In the genomic region with DNA sequence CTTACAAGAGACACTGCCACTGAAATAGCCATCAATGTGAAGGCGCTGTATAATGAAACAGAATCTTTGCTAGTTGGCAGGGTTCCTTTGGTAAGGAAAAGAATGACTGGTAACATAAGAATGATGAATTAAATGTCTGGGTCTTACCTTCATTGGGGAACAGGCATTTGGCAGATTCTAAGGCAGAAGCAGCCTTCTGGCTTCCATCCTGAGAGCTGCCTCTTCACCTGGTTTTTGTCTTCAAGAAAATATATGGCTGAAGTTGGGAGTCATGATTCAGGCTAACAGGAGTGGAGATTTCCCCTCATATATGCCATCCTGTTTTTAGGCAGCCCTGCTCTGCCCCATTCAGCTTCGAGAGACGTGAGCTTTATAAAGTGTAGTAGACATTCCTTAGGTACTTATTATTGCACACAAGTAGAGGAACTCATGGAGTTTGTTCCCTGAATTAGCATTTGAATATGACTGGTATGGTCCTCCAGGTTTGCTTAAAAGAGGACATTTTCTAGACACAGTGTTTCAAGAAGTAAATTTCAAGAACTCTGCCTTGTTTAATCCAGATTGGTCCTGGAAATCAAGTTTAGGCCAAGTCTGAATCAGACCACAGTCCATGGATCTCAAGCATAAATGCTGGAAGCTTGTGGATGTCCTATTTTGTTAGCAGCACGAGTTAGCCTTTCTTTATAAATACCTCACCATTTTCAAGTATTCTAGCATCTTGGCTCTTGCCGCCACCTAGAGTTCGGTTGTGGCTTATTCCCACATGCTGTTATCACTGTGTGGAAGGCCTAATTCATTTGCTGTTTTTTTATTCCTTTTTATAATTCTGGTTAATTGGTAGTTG, we compare ENCODE assay signal across 7 cellular contexts. TPM values are rescaled to one million over a fixed set of nuclear protein-coding genes. Genes with fewer than 3 reads are reported as not detected.
DNase-seq lines count a peak whose midpoint lies in the region; ATAC-seq and TF ChIP-seq lines count a peak whose summit lies in the region.

No MANE protein-coding gene starts in this region.

- RAD21 ChIA-PET in HCT116 (lab: Charles Lee; ENCODE audit: low non-redundant PET in 1 of 2, low total read pairs in 2 of 2, uncharacterized antibody in 2 of 2, unreplicated experiment in 2 of 2): no interaction called here

- H3K27ac ChIP-seq in HCT116 (ENCODE audit: low read depth, low read length): no peak overlapping the region
- no peak overlapping the region for H3K27ac ChIP-seq in SJSA1

- intact Hi-C loops in HCT116 (cut with micrococcal nuclease): loop anchor here (2.0 kb wide), 1 partner anchor 547 kb away; no protein-coding TSS in a partner anchor

- no peaks in the 10 kb centered on the region for H3K9me2 ChIP-seq in HCT116 (ENCODE audit: insufficient read depth)

- H3K9ac ChIP-seq in HCT116 (ENCODE audit: low read length): no peak overlapping the region

- H3K9me3 ChIP-seq in HCT116 (ENCODE audit: control insufficient read depth in 1 of 2, insufficient read depth in 1 of 2, low read depth in 1 of 2, low read length in 2 of 2): no peaks in the 10 kb centered on the region
- H3K9me3 ChIP-seq in SJSA1 (replicated peaks): no peaks in the 10 kb centered on the region

- BruUV-seq in HCT116 (replicated peaks; lab: Mats Ljungman, UMichigan): no TSS peak

- H3K4me3 ChIP-seq in HCT116 (replicated peaks in 1 of 2; ENCODE audit: low read depth in 1 of 2, low read length in 2 of 2) (no peak overlapping the region), SJSA1 (no peak overlapping the region)

- peak; percentile 56 for DNase-seq in DMS53 (lab: John Stamatoyannopoulos, UW)
- DNase-seq in HCT116 (ENCODE audit: low read depth, low spot score): peak; percentile 29
- peak; percentile 39 to 40 for DNase-seq in SJSA1 (ENCODE audit: low read depth in 1 of 2, low spot score in 2 of 2)
- peak; percentile 51 to 71 for DNase-seq in erythroblast (lab: John Stamatoyannopoulos, UW)
- peak; percentile 24 for DNase-seq in retina

- H3K4me2 ChIP-seq in HCT116 (ENCODE audit: low read length): no peak overlapping the region

- H3K36me3 ChIP-seq in HCT116 (ENCODE audit: control insufficient read depth in 1 of 2, insufficient read depth in 2 of 2, low read length in 2 of 2): no peaks in the 10 kb centered on the region
- peaks cover 41% of the 10 kb centered on the region for H3K36me3 ChIP-seq in SJSA1

- H3K4me1 ChIP-seq in HCT116 (ENCODE audit: control insufficient read depth in 1 of 2, insufficient read depth in 2 of 2, low read length in 2 of 2): peaks cover 0 to 9% of the 10 kb centered on the region in 2 experiments; a peak in 3 of 4 replicates
- H3K4me1 ChIP-seq in SJSA1 (replicated peaks): no peaks in the 10 kb centered on the region

- peak; percentile 68 for TF ChIP-seq RAD21 in HCT116 (IDR thresholded peaks at IDR 0.05; ENCODE audit: low read depth)

- POLR2A ChIA-PET in HCT116 (lab: Charles Lee): no interaction called here

- H2AFZ ChIP-seq in HCT116 (ENCODE audit: low read depth, low read length, poor library complexity, severe bottlenecking): no peak overlapping the region

- no peaks in the 10 kb centered on the region for H3K79me2 ChIP-seq in HCT116 (ENCODE audit: insufficient read depth, low read length)

- H3K27me3 ChIP-seq in HCT116 (ENCODE audit: insufficient read depth, low read length) (no peaks in the 10 kb centered on the region), SJSA1 (replicated peaks) (no peaks in the 10 kb centered on the region)

- no peaks in the 10 kb centered on the region for H4K20me1 ChIP-seq in HCT116 (ENCODE audit: insufficient read depth)

- CTCF ChIA-PET in HCT116 (lab: Charles Lee): no interaction called here

- peak; percentile 84 for ATAC-seq in HCT116
- no peak for ATAC-seq in HG03045 (IDR thresholded peaks at IDR 0.05; ENCODE audit: unreplicated experiment)
- no peak for ATAC-seq in GM21576 (IDR thresholded peaks at IDR 0.05; ENCODE audit: unreplicated experiment)

- no peak for TF ChIP-seq POLR2A in HCT116 (IDR thresholded peaks at IDR 0.05; ENCODE audit: borderline replicate concordance, extremely low read depth, insufficient read depth, insufficient read length)
- no peak for TF ChIP-seq POLR2A in erythroblast (IDR thresholded peaks at IDR 0.05; ENCODE audit: low read length)

- peak; percentile 33 to 73 (median 68); a peak in 5 of 6 replicates for TF ChIP-seq CTCF in HCT116 (IDR thresholded peaks at IDR 0.05 in 2 of 3, conservative IDR thresholded peaks at IDR 0.05 in 1 of 3; ENCODE audit: borderline replicate concordance in 1 of 3, insufficient read depth in 1 of 3, low read depth in 2 of 3, low read length in 2 of 3)

TF ChIP-seq in HCT116, 20 proteins besides CTCF, POLR2A, EP300 and RAD21:
- TF ChIP-seq SP1 (IDR thresholded peaks at IDR 0.05; ENCODE audit: low read depth) (no peak), EZH2 (IDR thresholded peaks at IDR 0.05) (no peak), YY1 (IDR thresholded peaks at IDR 0.05; ENCODE audit: extremely low read depth, insufficient replicate concordance, low read depth, low read length) (no peak), TCF7L2 (IDR thresholded peaks at IDR 0.05; ENCODE audit: borderline replicate concordance, extremely low read depth, insufficient read depth, insufficient read length) (no peak), ELF1 (IDR thresholded peaks at IDR 0.05; ENCODE audit: borderline replicate concordance, low read depth) (no peak), SIN3A (IDR thresholded peaks at IDR 0.05; ENCODE audit: low read depth) (no peak), CEBPB (IDR thresholded peaks at IDR 0.05; ENCODE audit: low read depth) (no peak), SRF (IDR thresholded peaks at IDR 0.05; ENCODE audit: low read depth) (no peak), EZH2phosphoT487 (IDR thresholded peaks at IDR 0.05; ENCODE audit: borderline replicate concordance) (no peak)
- TF ChIP-seq, protein P1, sequence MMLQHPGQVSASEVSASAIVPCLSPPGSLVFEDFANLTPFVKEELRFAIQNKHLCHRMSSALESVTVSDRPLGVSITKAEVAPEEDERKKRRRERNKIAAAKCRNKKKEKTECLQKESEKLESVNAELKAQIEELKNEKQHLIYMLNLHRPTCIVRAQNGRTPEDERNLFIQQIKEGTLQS (IDR thresholded peaks at IDR 0.05): no peak
- TF ChIP-seq, protein P2, sequence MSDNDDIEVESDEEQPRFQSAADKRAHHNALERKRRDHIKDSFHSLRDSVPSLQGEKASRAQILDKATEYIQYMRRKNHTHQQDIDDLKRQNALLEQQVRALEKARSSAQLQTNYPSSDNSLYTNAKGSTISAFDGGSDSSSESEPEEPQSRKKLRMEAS (IDR thresholded peaks at IDR 0.05): no peak

RNA-seq across cellular contexts. Expression of a gene that starts 56.2 kb away (rescaled TPM):
- total RNA-seq in HCT116 (2021; ENCODE audit: unreplicated experiment): 21.7 TPM
- polyA plus RNA-seq in HCT116 (2012): 3.9 and 5.6 TPM in 2 replicates
- 13.9 and 16.5 TPM in 2 replicates for total RNA-seq in SJSA1 (2014; rRNA removed; shearing (Covaris generic))
